ENCODE assay signal across 15 cellular contexts in genomic region chr16:19503461-19504075, GRCh38. TPM values are rescaled to one million over a fixed set of nuclear protein-coding genes. Genes with fewer than 3 reads are reported as not detected.
DNase-seq lines count a peak whose midpoint lies in the region; ATAC-seq and TF ChIP-seq lines count a peak whose summit lies in the region.
"Had no signal": no experiment of that assay in that cellular context is flagged by ENCODE, and none has a peak within 500 bp of the region (broad histone marks: within the 10 kb centered on the region; RNA-seq: fewer than 3 reads in every experiment).

No MANE protein-coding gene starts in this region.

- DNase-seq in activated CD8-positive, alpha-beta T cell treated with anti-CD3 and anti-CD28 coated beads, Interleukin-2, amount 10 ng/mL, durations not matched to agents 7 days and 5 days = peak; percentile 15
- DNase-seq in activated CD8-positive, alpha-beta T cell treated with anti-CD3 and anti-CD28 coated beads for 36 hours = no peak
- DNase-seq in Panc1 (ENCODE audit: low read depth, low spot score) (no peak), mesenchymal stem cell (no peak), upper lobe of right lung (no peak), sciatic nerve (ENCODE audit: low spot score) (no peak), HUDEP-2 (lab: John Stamatoyannopoulos, UW; ENCODE audit: unreplicated experiment in 76 of 76) (no peak)
- DNase-seq: 8988T; CD4-positive, CD25-positive, alpha-beta regulatory T cell; DMS 273 treated with DMSO at 0.1 percent for 48 hours; DMS79; GDM1 had no signal

- no peak overlapping the region for H2AK5ac ChIP-seq in mesenchymal stem cell (ENCODE audit: low read length, severe bottlenecking)

- H2BK120ac ChIP-seq in mesenchymal stem cell (ENCODE audit: low read depth, low read length) = no peak overlapping the region

- H3K27ac ChIP-seq in Panc1 (ENCODE audit: low read length) = no peak overlapping the region
- H3K27ac ChIP-seq in mesenchymal stem cell (ENCODE audit: low read length, poor library complexity, severe bottlenecking) = no peak overlapping the region
- H3K27ac ChIP-seq in upper lobe of right lung = no peak overlapping the region
- H3K27ac ChIP-seq: BLaER1 treated with 17β-estradiol and CSF1 and Interleukin-3, amounts not matched to agents 10 nM and 100 nM had no signal

- no peaks in the 10 kb centered on the region for H3K9me3 Mint-ChIP-seq in activated CD8-positive, alpha-beta T cell treated with anti-CD3 and anti-CD28 coated beads, Interleukin-2, amount 10 ng/mL, durations not matched to agents 7 days and 5 days (ENCODE audit: insufficient read depth)
- H3K9me3 Mint-ChIP-seq in activated CD8-positive, alpha-beta T cell treated with anti-CD3 and anti-CD28 coated beads for 36 hours = no peaks in the 10 kb centered on the region
- H3K9me3 Mint-ChIP-seq: CD4-positive, CD25-positive, alpha-beta regulatory T cell had no signal

- no peak overlapping the region for H4K91ac ChIP-seq in mesenchymal stem cell (ENCODE audit: low read length)

- 98% methylated on average over 4 of the region's 5 CpGs for WGBS in mesenchymal stem cell

- peak overlapping the region; percentile 5 for H3K4me2 ChIP-seq in mesenchymal stem cell (ENCODE audit: low read length, poor library complexity, severe bottlenecking)
- H3K4me2 ChIP-seq: BLaER1 treated with 17β-estradiol and CSF1 and Interleukin-3, amounts not matched to agents 10 nM and 100 nM had no signal

- no peak for ATAC-seq in activated CD8-positive, alpha-beta T cell treated with anti-CD3 and anti-CD28 coated beads, Interleukin-2, amount 10 ng/mL, durations not matched to agents 7 days and 5 days
- ATAC-seq in activated CD8-positive, alpha-beta T cell treated with anti-CD3 and anti-CD28 coated beads for 36 hours = no peak
- ATAC-seq in Panc1 (0 out of 2 replicates have a peak, but pooled peaks have one; percentile 21), upper lobe of right lung (peak; percentile 18), sciatic nerve (no peak), HG02981 (IDR thresholded peaks at IDR 0.05; ENCODE audit: unreplicated experiment) (no peak)

- H3K4me3 ChIP-seq in Panc1 (ENCODE audit: low read depth in 2 of 2, low read length in 2 of 2) = no peak overlapping the region
- no peak overlapping the region for H3K4me3 ChIP-seq in mesenchymal stem cell (ENCODE audit: insufficient read depth in 1 of 2, low read depth in 1 of 2, low read length in 2 of 2)
- H3K4me3 ChIP-seq in upper lobe of right lung = no peak overlapping the region
- H3K4me3 ChIP-seq: BLaER1 treated with 17β-estradiol and CSF1 and Interleukin-3, amounts not matched to agents 10 nM and 100 nM; HAP-1 had no signal

- H3K27me3 ChIP-seq in Panc1 (ENCODE audit: control insufficient read depth, insufficient read depth, low read length) (no peaks in the 10 kb centered on the region), mesenchymal stem cell (ENCODE audit: control insufficient read depth in 1 of 2, insufficient read depth in 1 of 2, low read length in 2 of 2) (no peaks in the 10 kb centered on the region), upper lobe of right lung (no peaks in the 10 kb centered on the region)
- H3K27me3 ChIP-seq: BLaER1 treated with 17β-estradiol and CSF1 and Interleukin-3, amounts not matched to agents 10 nM and 100 nM had no signal

- no peak overlapping the region for H2BK5ac ChIP-seq in mesenchymal stem cell (ENCODE audit: low read depth, low read length, poor library complexity, severe bottlenecking)

- POLR2A ChIA-PET in activated CD8-positive, alpha-beta T cell treated with anti-CD3 and anti-CD28 coated beads, Interleukin-2, amount 10 ng/mL, durations not matched to agents 7 days and 5 days (lab: Charles Lee) = no interaction called here
- POLR2A ChIA-PET in activated CD8-positive, alpha-beta T cell treated with anti-CD3 and anti-CD28 coated beads for 36 hours (lab: Charles Lee) = interaction anchor here (0.8 kb wide), 1 partner anchor 21 kb away, joined by 4 read pairs; no protein-coding TSS in a partner anchor
- POLR2A ChIA-PET in Panc1 (lab: Charles Lee) = interaction anchor here (0.6 to 0.7 kb wide), 2 partner anchors 363 to 1217 kb away, joined by 3 read pairs; no protein-coding TSS in a partner anchor

- peaks cover 45% of the 10 kb centered on the region for H3K36me3 Mint-ChIP-seq in activated CD8-positive, alpha-beta T cell treated with anti-CD3 and anti-CD28 coated beads, Interleukin-2, amount 10 ng/mL, durations not matched to agents 7 days and 5 days (ENCODE audit: low read depth)
- peaks cover 32% of the 10 kb centered on the region for H3K36me3 Mint-ChIP-seq in activated CD8-positive, alpha-beta T cell treated with anti-CD3 and anti-CD28 coated beads for 36 hours (ENCODE audit: low read depth)

- in situ Hi-C loops in Panc1 (cut with HindIII; ENCODE audit: low pct_unique_long_range_greater_than_20kb, low sequenced_read_pairs) = no loop called here

- intact Hi-C loops in activated CD8-positive, alpha-beta T cell treated with anti-CD3 and anti-CD28 coated beads for 36 hours (cut with micrococcal nuclease) = loop anchor here (5.0 kb wide), 1 partner anchor 116 kb away; no protein-coding TSS in a partner anchor
- intact Hi-C loops in Panc1 (cut with micrococcal nuclease; ENCODE audit: unreplicated experiment) = loop anchor here (10.0 kb wide), 1 partner anchor 419 kb away; no protein-coding TSS in a partner anchor
- intact Hi-C loops in upper lobe of right lung (cut with DNase I) = no loop called here
- intact Hi-C loops in sciatic nerve (cut with DNase I) = loop anchor here (2.0 to 10.0 kb wide), 2 partner anchors 115 to 419 kb away; no protein-coding TSS in a partner anchor

- H3K27me3 Mint-ChIP-seq in activated CD8-positive, alpha-beta T cell treated with anti-CD3 and anti-CD28 coated beads, Interleukin-2, amount 10 ng/mL, durations not matched to agents 7 days and 5 days (ENCODE audit: low read depth) = no peaks in the 10 kb centered on the region
- no peaks in the 10 kb centered on the region for H3K27me3 Mint-ChIP-seq in activated CD8-positive, alpha-beta T cell treated with anti-CD3 and anti-CD28 coated beads for 36 hours
- H3K27me3 Mint-ChIP-seq: CD4-positive, CD25-positive, alpha-beta regulatory T cell had no signal

- H3K14ac ChIP-seq in mesenchymal stem cell (ENCODE audit: low read length in 2 of 2) = no peak overlapping the region

- peaks cover 7% of the 10 kb centered on the region for H3K4me1 Mint-ChIP-seq in activated CD8-positive, alpha-beta T cell treated with anti-CD3 and anti-CD28 coated beads, Interleukin-2, amount 10 ng/mL, durations not matched to agents 7 days and 5 days (ENCODE audit: low read depth)
- H3K4me1 Mint-ChIP-seq in activated CD8-positive, alpha-beta T cell treated with anti-CD3 and anti-CD28 coated beads for 36 hours (ENCODE audit: low read depth) = no peaks in the 10 kb centered on the region

- H3K18ac ChIP-seq in mesenchymal stem cell (ENCODE audit: low read depth in 1 of 2, low read length in 2 of 2) = no peak overlapping the region

- no peak overlapping the region for H3K4ac ChIP-seq in mesenchymal stem cell (ENCODE audit: low read depth in 1 of 2, low read length in 2 of 2)

- H3K9ac ChIP-seq in mesenchymal stem cell (ENCODE audit: low read length) = no peak overlapping the region
- H3K9ac ChIP-seq: BLaER1 treated with 17β-estradiol and CSF1 and Interleukin-3, amounts not matched to agents 10 nM and 100 nM had no signal

- H2AFZ ChIP-seq in mesenchymal stem cell (ENCODE audit: low read depth, low read length) = no peak overlapping the region

- H3K23ac ChIP-seq in mesenchymal stem cell (ENCODE audit: low read length in 2 of 2) = no peak overlapping the region

- no peak overlapping the region for H4K8ac ChIP-seq in mesenchymal stem cell (ENCODE audit: low read length)

- H3K79me1 ChIP-seq in mesenchymal stem cell (replicated peaks; ENCODE audit: low read length, poor library complexity, severe bottlenecking) = peaks cover 13% of the 10 kb centered on the region

- no TSS peak for BruUV-seq in Panc1 (replicated peaks; lab: Mats Ljungman, UMichigan)

- CTCF ChIA-PET in activated CD8-positive, alpha-beta T cell treated with anti-CD3 and anti-CD28 coated beads, Interleukin-2, amount 10 ng/mL, durations not matched to agents 7 days and 5 days (lab: Charles Lee) = interaction anchor here (0.6 to 4.1 kb wide), 19 partner anchors 9 to 418 kb away, joined by 3 to 44 read pairs (median 7); partner anchors contain the start of genes CCP110, GDE1 and VPS35L
- CTCF ChIA-PET in activated CD8-positive, alpha-beta T cell treated with anti-CD3 and anti-CD28 coated beads for 36 hours (lab: Charles Lee) = interaction anchor here (1.1 to 3.4 kb wide), 14 partner anchors 8 to 418 kb away, joined by 3 to 34 read pairs (median 5); partner anchors contain the start of gene VPS35L
- CTCF ChIA-PET in Panc1 (lab: Charles Lee) = interaction anchor here (1.2 to 2.5 kb wide), 5 partner anchors 86 to 417 kb away, joined by 4 to 24 read pairs (median 7); partner anchors contain the start of gene TMC5

- H3K27ac Mint-ChIP-seq in activated CD8-positive, alpha-beta T cell treated with anti-CD3 and anti-CD28 coated beads, Interleukin-2, amount 10 ng/mL, durations not matched to agents 7 days and 5 days = no peak overlapping the region
- H3K27ac Mint-ChIP-seq in activated CD8-positive, alpha-beta T cell treated with anti-CD3 and anti-CD28 coated beads for 36 hours = no peak overlapping the region
- H3K27ac Mint-ChIP-seq: CD4-positive, CD25-positive, alpha-beta regulatory T cell had no signal

- H2BK12ac ChIP-seq in mesenchymal stem cell (ENCODE audit: low read length in 2 of 2) = no peak overlapping the region

- TF ChIP-seq CTCF in activated CD8-positive, alpha-beta T cell treated with anti-CD3 and anti-CD28 coated beads for 36 hours (IDR thresholded peaks at IDR 0.05) = no peak
- no peak for TF ChIP-seq CTCF in Panc1 (IDR thresholded peaks at IDR 0.05)
- no peak for TF ChIP-seq CTCF in upper lobe of right lung (IDR thresholded peaks at IDR 0.05)

- H2BK15ac ChIP-seq in mesenchymal stem cell (ENCODE audit: low read depth, poor library complexity, severe bottlenecking) = no peak overlapping the region

- no peaks in the 10 kb centered on the region for H3K9me3 ChIP-seq in Panc1 (ENCODE audit: control insufficient read depth, insufficient read depth, low read depth, low read length)
- H3K9me3 ChIP-seq in mesenchymal stem cell (ENCODE audit: control insufficient read depth, low read length) = no peaks in the 10 kb centered on the region
- no peaks in the 10 kb centered on the region for H3K9me3 ChIP-seq in upper lobe of right lung
- H3K9me3 ChIP-seq: BLaER1 treated with 17β-estradiol and CSF1 and Interleukin-3, amounts not matched to agents 10 nM and 100 nM; HAP-1 had no signal

- no peak overlapping the region for H3K4me3 Mint-ChIP-seq in activated CD8-positive, alpha-beta T cell treated with anti-CD3 and anti-CD28 coated beads, Interleukin-2, amount 10 ng/mL, durations not matched to agents 7 days and 5 days
- no peak overlapping the region for H3K4me3 Mint-ChIP-seq in activated CD8-positive, alpha-beta T cell treated with anti-CD3 and anti-CD28 coated beads for 36 hours
- H3K4me3 Mint-ChIP-seq: CD4-positive, CD25-positive, alpha-beta regulatory T cell had no signal

- no peaks in the 10 kb centered on the region for H3K4me1 ChIP-seq in Panc1 (ENCODE audit: control insufficient read depth, insufficient read depth, low read length)
- no peaks in the 10 kb centered on the region for H3K4me1 ChIP-seq in mesenchymal stem cell (ENCODE audit: control insufficient read depth, insufficient read depth, low read depth, low read length)
- no peaks in the 10 kb centered on the region for H3K4me1 ChIP-seq in upper lobe of right lung
- H3K4me1 ChIP-seq: HAP-1 had no signal

- H3K36me3 ChIP-seq in Panc1 (ENCODE audit: control insufficient read depth, insufficient read depth, low read length) = peaks cover 25% of the 10 kb centered on the region
- H3K36me3 ChIP-seq in mesenchymal stem cell (ENCODE audit: control insufficient read depth in 1 of 2, insufficient read depth in 2 of 2, low read depth in 1 of 2, low read length in 2 of 2) = peaks cover 34 to 82% of the 10 kb centered on the region in 2 experiments
- H3K36me3 ChIP-seq in upper lobe of right lung = peaks cover 96% of the 10 kb centered on the region

RNA-seq across cellular contexts. Expression of gene GDE1, which starts 18.3 kb away (rescaled TPM):
- total RNA-seq in activated CD8-positive, alpha-beta T cell treated with anti-CD3 and anti-CD28 coated beads, Interleukin-2, amount 10 ng/mL, durations not matched to agents 7 days and 5 days = 10 to 100 TPM; 19.7 to 25.9 TPM
- 10 to 100 TPM; 20.0 TPM for total RNA-seq in activated CD8-positive, alpha-beta T cell treated with anti-CD3 and anti-CD28 coated beads for 36 hours
- total RNA-seq in Panc1 (2021; ENCODE audit: unreplicated experiment) (135 TPM), upper lobe of right lung (75.3 TPM), sciatic nerve (43.2 TPM)
- polyA plus RNA-seq in Panc1 (2012; ENCODE audit: insufficient read length) = 86.2 TPM
- polyA plus RNA-seq in mesenchymal stem cell (2013, experiment 1 of 2) = 166 TPM
- polyA plus RNA-seq in mesenchymal stem cell (2013, experiment 2 of 2) = 169 TPM

RNA-seq across cellular contexts. Expression of gene CCP110, which starts 20.2 kb away (rescaled TPM):
- total RNA-seq in activated CD8-positive, alpha-beta T cell treated with anti-CD3 and anti-CD28 coated beads, Interleukin-2, amount 10 ng/mL, durations not matched to agents 7 days and 5 days = 10 to 100 TPM; 33.7 to 36.7 TPM
- 10 to 100 TPM; 24.2 to 25.8 TPM for total RNA-seq in activated CD8-positive, alpha-beta T cell treated with anti-CD3 and anti-CD28 coated beads for 36 hours
- total RNA-seq in Panc1 (2021; ENCODE audit: unreplicated experiment) (31.8 TPM), upper lobe of right lung (16.6 TPM), sciatic nerve (32.3 TPM)
- polyA plus RNA-seq in Panc1 (2012; ENCODE audit: insufficient read length) = 14.3 TPM
- 8.4 TPM for polyA plus RNA-seq in mesenchymal stem cell (2013, experiment 1 of 2)
- polyA plus RNA-seq in mesenchymal stem cell (2013, experiment 2 of 2) = 8.1 TPM

RNA-seq across cellular contexts. Expression of gene VPS35L, which starts 51.9 kb away (rescaled TPM):
- total RNA-seq in activated CD8-positive, alpha-beta T cell treated with anti-CD3 and anti-CD28 coated beads, Interleukin-2, amount 10 ng/mL, durations not matched to agents 7 days and 5 days = 10 to 100 TPM; 61.5 to 65.1 TPM
- 10 to 100 TPM; 32.1 to 34.8 TPM for total RNA-seq in activated CD8-positive, alpha-beta T cell treated with anti-CD3 and anti-CD28 coated beads for 36 hours
- total RNA-seq in Panc1 (2021; ENCODE audit: unreplicated experiment) (124 TPM), upper lobe of right lung (51.9 TPM), sciatic nerve (61.4 TPM)
- polyA plus RNA-seq in Panc1 (2012; ENCODE audit: insufficient read length) = 64.3 TPM
- polyA plus RNA-seq in mesenchymal stem cell (2013, experiment 1 of 2) = 60.5 TPM
- 56.6 TPM for polyA plus RNA-seq in mesenchymal stem cell (2013, experiment 2 of 2)

Comparison
In these comparisons a context has a peak if more than half of its experiments do, and no peak if none do; other contexts are left out.
1. ATAC-seq: peak in Panc1 (single experiment) and upper lobe of right lung (single experiment); none in activated CD8-positive, alpha-beta T cell treated with anti-CD3 and anti-CD28 coated beads, Interleukin-2, amount 10 ng/mL, durations not matched to agents 7 days and 5 days (single experiment), activated CD8-positive, alpha-beta T cell treated with anti-CD3 and anti-CD28 coated beads for 36 hours (single experiment), sciatic nerve (single experiment) and HG02981 (single experiment).